24 cellular contexts compared by ENCODE assay signal in genomic region chr3:13790376-13791219, GRCh38.
A peak's percentile ranks its signal among the peaks of the same experiment; 100 is the strongest.
DNase-seq lines count a peak whose midpoint lies in the region; ATAC-seq and TF ChIP-seq lines count a peak whose summit lies in the region.
"Had no signal": no experiment of that assay in that cellular context is flagged by ENCODE, and none has a peak within 500 bp of the region (broad histone marks: within the 10 kb centered on the region; RNA-seq: fewer than 3 reads in every experiment).

No MANE protein-coding gene starts in this region.

- H3K27me3 Mint-ChIP-seq in T-helper 17 cell = peaks cover 56% of the 10 kb centered on the region
- H3K27me3 Mint-ChIP-seq in chondrocyte (ENCODE audit: low read depth) = peaks cover 36% of the 10 kb centered on the region

- H3K36me3 ChIP-seq in neural cell (ENCODE audit: insufficient read depth, low read length) = no peaks in the 10 kb centered on the region
- no peaks in the 10 kb centered on the region for H3K36me3 ChIP-seq in spleen
- H3K36me3 ChIP-seq in A673 (ENCODE audit: insufficient read depth, low read length, poor library complexity, severe bottlenecking) = no peaks in the 10 kb centered on the region
- H3K36me3 ChIP-seq: BLaER1 treated with 17β-estradiol and CSF1 and Interleukin-3, amounts not matched to agents 10 nM and 100 nM; HAP-1; MG63; SJSA1 had no signal

- intact Hi-C loops in spleen (cut with DNase I; ENCODE audit: low total_unique reads) (no loop called here), A673 (cut with micrococcal nuclease; ENCODE audit: unreplicated experiment) (no loop called here)

- no peak for TF ChIP-seq POLR2A in spleen (IDR thresholded peaks at IDR 0.05)

- no peak for DNase-seq in T-helper 17 cell
- peak; percentile 58 for DNase-seq in chondrocyte (ENCODE audit: low spot score)
- peak; percentile 64 for DNase-seq in spleen
- no peak for DNase-seq in A673 (ENCODE audit: low spot score)
- no peak for DNase-seq in RPMI8226
- no peak for DNase-seq in mesenteric fat pad (ENCODE audit: low spot score)
- DNase-seq: AML-193; CD4-positive, alpha-beta T cell; IMR-90; KG1; MG63; NCI-H1694; NCI-H2029 treated with DMSO at 0.1 percent for 48 hours; NCI-H446 treated with DMSO at 0.1 percent for 48 hours; NCI-H526; NCI-H82; NK-92 treated with Interleukin-12 subunit alpha and Interleukin-12 subunit beta, amount 100 ng/mL, for 24 hours; PC-9; Right ventricle myocardium superior had no signal

- TF ChIP-seq EP300 in neural cell (conservative IDR thresholded peaks at IDR 0.05; ENCODE audit: poor library complexity, severe bottlenecking) = no peak

- H3K36me3 Mint-ChIP-seq in T-helper 17 cell (ENCODE audit: low read depth) (peaks cover 3% of the 10 kb centered on the region), chondrocyte (ENCODE audit: low read depth) (no peaks in the 10 kb centered on the region)

- no peaks in the 10 kb centered on the region for H3K27me3 ChIP-seq in neural cell (ENCODE audit: insufficient read depth, low read depth, low read length)
- H3K27me3 ChIP-seq in spleen (replicated peaks in 1 of 7) = peaks cover 0 to 37% (median 0%) of the 10 kb centered on the region in 7 donors
- H3K27me3 ChIP-seq in A673 (replicated peaks; ENCODE audit: insufficient read depth, low read depth, low read length, poor library complexity) = peaks cover 36% of the 10 kb centered on the region
- H3K27me3 ChIP-seq: BLaER1 treated with 17β-estradiol and CSF1 and Interleukin-3, amounts not matched to agents 10 nM and 100 nM; MG63 had no signal

- POLR2A ChIA-PET in A673 (lab: Charles Lee; ENCODE audit: low non-redundant PET) = no interaction called here

- no peak overlapping the region for H3K27ac ChIP-seq in neural cell (ENCODE audit: low read length)
- H3K27ac ChIP-seq in spleen = no peak overlapping the region
- no peak overlapping the region for H3K27ac ChIP-seq in A673 (ENCODE audit: low read depth, low read length, poor library complexity, severe bottlenecking)
- H3K27ac ChIP-seq: BLaER1 treated with 17β-estradiol and CSF1 and Interleukin-3, amounts not matched to agents 10 nM and 100 nM; PC-9; SJSA1 had no signal

- TF ChIP-seq CTCF in chondrocyte (IDR thresholded peaks at IDR 0.05) (no peak), neural cell (IDR thresholded peaks at IDR 0.05; ENCODE audit: poor library complexity, severe bottlenecking) (no peak), spleen (IDR thresholded peaks at IDR 0.05 in 8 of 11, conservative IDR thresholded peaks at IDR 0.05 in 3 of 11) (no peak), A673 (conservative IDR thresholded peaks at IDR 0.05; ENCODE audit: low read depth, low read length) (no peak)

- H3K4me3 Mint-ChIP-seq in T-helper 17 cell (no peak overlapping the region), chondrocyte (ENCODE audit: unreplicated experiment) (no peak overlapping the region)
- H3K4me3 Mint-ChIP-seq: CD4-positive, alpha-beta T cell; GM23338 had no signal

- H2AFZ ChIP-seq in neural cell (ENCODE audit: low read depth, low read length) = no peak overlapping the region
- H2AFZ ChIP-seq: GM23338, PC-9 had no signal

- H3K4me1 ChIP-seq in spleen (no peaks in the 10 kb centered on the region), A673 (ENCODE audit: insufficient read depth, low read length, poor library complexity, severe bottlenecking) (no peaks in the 10 kb centered on the region)
- H3K4me1 ChIP-seq: HAP-1, SJSA1 had no signal

- H3K9me3 Mint-ChIP-seq in chondrocyte (ENCODE audit: low read depth) = no peaks in the 10 kb centered on the region
- H3K9me3 Mint-ChIP-seq: CD4-positive, alpha-beta T cell; GM23338 had no signal

- CTCF ChIA-PET in A673 (lab: Charles Lee) = no interaction called here

- no peaks in the 10 kb centered on the region for H3F3A ChIP-seq in neural cell (ENCODE audit: insufficient read depth, low read length, poor library complexity, severe bottlenecking)

- WGBS in spleen, 5 donors = 70 to 85% (median 84%) methylated on average over 12 to 13 of the region's 13 CpGs

- BruUV-seq in A673 (replicated peaks; lab: Mats Ljungman, UMichigan) = no TSS peak

- H3K4me1 Mint-ChIP-seq in T-helper 17 cell (peaks cover 7% of the 10 kb centered on the region), chondrocyte (ENCODE audit: low read depth) (no peaks in the 10 kb centered on the region)

- H3K9me3 ChIP-seq in T-helper 17 cell (ENCODE audit: control insufficient read depth, low read length, poor library complexity, severe bottlenecking) (no peaks in the 10 kb centered on the region), neural cell (ENCODE audit: low read length) (no peaks in the 10 kb centered on the region), spleen (no peaks in the 10 kb centered on the region), A673 (ENCODE audit: low read depth, low read length, poor library complexity, severe bottlenecking) (no peaks in the 10 kb centered on the region)
- H3K9me3 ChIP-seq: BLaER1 treated with 17β-estradiol and CSF1 and Interleukin-3, amounts not matched to agents 10 nM and 100 nM; HAP-1; MG63; SJSA1 had no signal

- peak overlapping the region; percentile 61 for H3K9ac ChIP-seq in neural cell (ENCODE audit: low read length)
- H3K9ac ChIP-seq: BLaER1 treated with 17β-estradiol and CSF1 and Interleukin-3, amounts not matched to agents 10 nM and 100 nM had no signal

- no peak overlapping the region for H3K4me2 ChIP-seq in neural cell (ENCODE audit: low read length)
- H3K4me2 ChIP-seq: BLaER1 treated with 17β-estradiol and CSF1 and Interleukin-3, amounts not matched to agents 10 nM and 100 nM; GM23338; PC-9 had no signal

- no peaks in the 10 kb centered on the region for H3K79me2 ChIP-seq in neural cell (replicated peaks; ENCODE audit: insufficient read depth, low read length)

- ATAC-seq in T-helper 17 cell = no peak
- ATAC-seq: GM23338 had no signal

- peak overlapping the region; percentile 32 for H3K27ac Mint-ChIP-seq in T-helper 17 cell
- no peak overlapping the region for H3K27ac Mint-ChIP-seq in chondrocyte (ENCODE audit: unreplicated experiment)
- H3K27ac Mint-ChIP-seq: CD4-positive, alpha-beta T cell; GM23338 had no signal

- no peaks in the 10 kb centered on the region for H4K20me1 ChIP-seq in neural cell (ENCODE audit: insufficient read depth)
- H4K20me1 ChIP-seq: BLaER1 treated with 17β-estradiol and CSF1 and Interleukin-3, amounts not matched to agents 10 nM and 100 nM had no signal

- H3K9me2 ChIP-seq in neural cell (ENCODE audit: insufficient read depth, low read length) = no peaks in the 10 kb centered on the region

- no peak for TF ChIP-seq RAD21 in neural cell (conservative IDR thresholded peaks at IDR 0.05)

- no peak overlapping the region for H3K4me3 ChIP-seq in neural cell (ENCODE audit: low read length)
- H3K4me3 ChIP-seq in spleen = no peak overlapping the region
- no peak overlapping the region for H3K4me3 ChIP-seq in A673 (ENCODE audit: low read depth, low read length, poor library complexity, severe bottlenecking)
- H3K4me3 ChIP-seq: BLaER1 treated with 17β-estradiol and CSF1 and Interleukin-3, amounts not matched to agents 10 nM and 100 nM; GM23338; HAP-1; MG63; PC-9; SJSA1 had no signal

TF ChIP-seq in neural cell, 6 proteins besides CTCF, POLR2A, EP300 and RAD21:
- TF ChIP-seq POLR2AphosphoS5 (IDR thresholded peaks at IDR 0.05) (no peak), TAF1 (IDR thresholded peaks at IDR 0.05; ENCODE audit: low read depth) (no peak), REST (IDR thresholded peaks at IDR 0.05; ENCODE audit: borderline replicate concordance) (no peak), SMC3 (conservative IDR thresholded peaks at IDR 0.05; ENCODE audit: poor library complexity) (no peak), EZH2 (IDR thresholded peaks at IDR 0.05; ENCODE audit: borderline replicate concordance, insufficient read depth, low read length, poor library complexity, severe bottlenecking) (no peak), MXI1 (conservative IDR thresholded peaks at IDR 0.05; ENCODE audit: poor library complexity, severe bottlenecking) (no peak)

Comparison
In these comparisons a context has a peak if more than half of its experiments do, and no peak if none do; other contexts are left out.
1. DNase-seq: peak in chondrocyte (single experiment) and spleen (single experiment); none in T-helper 17 cell (0 of 3), A673 (single experiment), RPMI8226 (single experiment) and mesenteric fat pad (single experiment).